Comparison of ENCODE assay signal across 8 cellular contexts in the genomic region with DNA sequence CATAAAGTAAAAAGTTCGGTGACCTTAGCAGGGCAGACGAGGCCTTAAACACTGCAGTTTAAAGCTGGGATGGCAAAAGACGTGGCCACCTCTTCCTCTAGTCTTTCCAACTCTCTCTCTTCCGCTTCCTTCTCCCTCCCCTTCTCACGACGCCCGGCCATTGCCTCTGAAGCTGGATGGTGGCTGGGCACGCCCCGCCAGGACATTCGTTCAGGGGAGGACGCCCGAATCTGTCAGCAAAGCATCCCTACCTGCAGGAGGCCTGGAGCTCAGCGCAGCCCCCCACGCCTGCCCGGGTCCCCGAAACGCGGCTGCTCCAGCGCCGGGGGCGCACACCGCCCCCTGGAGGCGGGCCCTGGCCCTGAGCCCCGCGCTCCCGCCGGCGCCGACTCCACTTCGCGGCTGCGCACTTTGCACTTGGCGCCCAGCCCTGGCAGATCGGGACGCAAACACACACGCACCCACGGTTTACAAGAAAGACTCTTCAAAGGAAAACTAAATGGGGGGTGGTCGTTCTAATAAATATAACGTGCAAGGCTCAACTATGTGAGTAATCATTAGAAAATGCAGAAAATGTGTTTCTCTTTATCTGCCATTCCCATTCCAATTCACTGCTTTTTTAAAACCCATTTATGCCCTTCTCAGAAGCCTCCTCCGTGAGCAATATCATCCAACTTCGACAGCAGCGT. TPM values are rescaled to one million over a fixed set of nuclear protein-coding genes. Genes with fewer than 3 reads are reported as not detected.
DNase-seq lines count a peak whose midpoint lies in the region; TF ChIP-seq lines count a peak whose summit lies in the region.

No MANE protein-coding gene starts in this region.

- CTCF ChIA-PET in Calu3 (lab: Charles Lee): no interaction called here

- H3K9me3 Mint-ChIP-seq in Calu3 (ENCODE audit: low read depth, unreplicated experiment): no peaks in the 10 kb centered on the region

- H3K9ac ChIP-seq in liver (ENCODE audit: low read depth in 1 of 2, low read length in 2 of 2): peak overlapping the region; percentile 38 to 50

- peak; percentile 65 for TF ChIP-seq CTCF in Calu3 (IDR thresholded peaks at IDR 0.05; ENCODE audit: unreplicated experiment)
- peak; percentile 60 for TF ChIP-seq CTCF in liver (IDR thresholded peaks at IDR 0.05; ENCODE audit: low read depth, low read length, missing input control)

- intact Hi-C loops in Calu3 (cut with micrococcal nuclease; ENCODE audit: unreplicated experiment): no loop called here

- H3K27me3 ChIP-seq in liver (ENCODE audit: control insufficient read depth in 4 of 4, insufficient read depth in 4 of 4, low read length in 3 of 4): no peaks in the 10 kb centered on the region

- H3K4me1 ChIP-seq in liver (ENCODE audit: control insufficient read depth in 4 of 4, insufficient read depth in 4 of 4, low read length in 3 of 4): peaks cover 0 to 13% (median 5%) of the 10 kb centered on the region in 4 donors

- BruUV-seq in Calu3 (replicated peaks; lab: Mats Ljungman, UMichigan): no TSS peak

- H3K27ac ChIP-seq in liver (ENCODE audit: low read depth in 1 of 2, low read length in 2 of 2): peak overlapping the region; percentile 9 to 36

- peaks cover 9% of the 10 kb centered on the region for H3K4me1 Mint-ChIP-seq in Calu3 (ENCODE audit: low read depth, unreplicated experiment)

- H3K9me3 ChIP-seq in liver (ENCODE audit: control insufficient read depth in 4 of 4, low read length in 3 of 4): peaks cover 0 to 2% (median 0%) of the 10 kb centered on the region in 4 donors

- H3K27ac Mint-ChIP-seq in Calu3 (ENCODE audit: unreplicated experiment): peak overlapping the region; percentile 69

- H3K36me3 Mint-ChIP-seq in Calu3 (ENCODE audit: insufficient read depth, unreplicated experiment): peaks cover 5% of the 10 kb centered on the region

- no peak for TF ChIP-seq RAD21 in liver (IDR thresholded peaks at IDR 0.05)

- DNase-seq in Calu3: peak; percentile 61
- peak; percentile 58 for DNase-seq in LHCN-M2 (ENCODE audit: low read depth)
- DNase-seq in activated CD4-positive, alpha-beta T cell treated with anti-CD3 and anti-CD28 coated beads, Interleukin-2, amount 50 U/mL, for 4 hours: peak; percentile 54 to 59
- DNase-seq in dermis microvascular lymphatic vessel endothelial cell (ENCODE audit: low read depth in 2 of 2): peak; percentile 17 to 41
- DNase-seq in stimulated activated CD4-positive, alpha-beta T cell treated with anti-CD3 and anti-CD28 coated beads, TNF-alpha, amount 100 ng/mL, for 1 hour (ENCODE audit: low read depth in 3 of 3, low spot score in 1 of 3): peak in 2 of 3 donors; percentile 25 to 72
- no peak for DNase-seq in ACHN
- DNase-seq in NCI-H510A (lab: John Stamatoyannopoulos, UW): no peak

- no peaks in the 10 kb centered on the region for H3K36me3 ChIP-seq in liver (ENCODE audit: control insufficient read depth in 4 of 4, insufficient read depth in 3 of 4, low read depth in 1 of 4, low read length in 3 of 4)

- peaks cover 35% of the 10 kb centered on the region for H3K27me3 Mint-ChIP-seq in Calu3 (ENCODE audit: unreplicated experiment)

- 15% methylated on average over 42 of the region's 42 CpGs for WGBS in liver

- H3K4me3 Mint-ChIP-seq in Calu3 (ENCODE audit: low read depth, unreplicated experiment): peak overlapping the region; percentile 75

- in situ Hi-C loops in ACHN (cut with HindIII; ENCODE audit: low pct_ligation_motif_present, low pct_unique_long_range_greater_than_20kb, low sequenced_read_pairs): no loop called here

- peak overlapping the region; percentile 62 to 89 (median 69) for H3K4me3 ChIP-seq in liver (ENCODE audit: low read depth in 1 of 3, low read length in 3 of 3)

TF ChIP-seq in liver, 16 proteins besides CTCF, POLR2A, EP300 and RAD21:
- TF ChIP-seq GABPA (IDR thresholded peaks at IDR 0.05 in 1 of 2, conservative IDR thresholded peaks at IDR 0.05 in 1 of 2) (no peak), JUND (IDR thresholded peaks at IDR 0.05) (no peak), HNF4G (IDR thresholded peaks at IDR 0.05) (no peak), FOXA2 (IDR thresholded peaks at IDR 0.05) (no peak), EGR1 (IDR thresholded peaks at IDR 0.05; ENCODE audit: low read depth in 2 of 2) (no peak), SP1 (IDR thresholded peaks at IDR 0.05) (no peak), TAF1 (conservative IDR thresholded peaks at IDR 0.05) (no peak)
- TF ChIP-seq, protein P1, sequence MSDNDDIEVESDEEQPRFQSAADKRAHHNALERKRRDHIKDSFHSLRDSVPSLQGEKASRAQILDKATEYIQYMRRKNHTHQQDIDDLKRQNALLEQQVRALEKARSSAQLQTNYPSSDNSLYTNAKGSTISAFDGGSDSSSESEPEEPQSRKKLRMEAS (IDR thresholded peaks at IDR 0.05): no peak
- TF ChIP-seq, protein P2, sequence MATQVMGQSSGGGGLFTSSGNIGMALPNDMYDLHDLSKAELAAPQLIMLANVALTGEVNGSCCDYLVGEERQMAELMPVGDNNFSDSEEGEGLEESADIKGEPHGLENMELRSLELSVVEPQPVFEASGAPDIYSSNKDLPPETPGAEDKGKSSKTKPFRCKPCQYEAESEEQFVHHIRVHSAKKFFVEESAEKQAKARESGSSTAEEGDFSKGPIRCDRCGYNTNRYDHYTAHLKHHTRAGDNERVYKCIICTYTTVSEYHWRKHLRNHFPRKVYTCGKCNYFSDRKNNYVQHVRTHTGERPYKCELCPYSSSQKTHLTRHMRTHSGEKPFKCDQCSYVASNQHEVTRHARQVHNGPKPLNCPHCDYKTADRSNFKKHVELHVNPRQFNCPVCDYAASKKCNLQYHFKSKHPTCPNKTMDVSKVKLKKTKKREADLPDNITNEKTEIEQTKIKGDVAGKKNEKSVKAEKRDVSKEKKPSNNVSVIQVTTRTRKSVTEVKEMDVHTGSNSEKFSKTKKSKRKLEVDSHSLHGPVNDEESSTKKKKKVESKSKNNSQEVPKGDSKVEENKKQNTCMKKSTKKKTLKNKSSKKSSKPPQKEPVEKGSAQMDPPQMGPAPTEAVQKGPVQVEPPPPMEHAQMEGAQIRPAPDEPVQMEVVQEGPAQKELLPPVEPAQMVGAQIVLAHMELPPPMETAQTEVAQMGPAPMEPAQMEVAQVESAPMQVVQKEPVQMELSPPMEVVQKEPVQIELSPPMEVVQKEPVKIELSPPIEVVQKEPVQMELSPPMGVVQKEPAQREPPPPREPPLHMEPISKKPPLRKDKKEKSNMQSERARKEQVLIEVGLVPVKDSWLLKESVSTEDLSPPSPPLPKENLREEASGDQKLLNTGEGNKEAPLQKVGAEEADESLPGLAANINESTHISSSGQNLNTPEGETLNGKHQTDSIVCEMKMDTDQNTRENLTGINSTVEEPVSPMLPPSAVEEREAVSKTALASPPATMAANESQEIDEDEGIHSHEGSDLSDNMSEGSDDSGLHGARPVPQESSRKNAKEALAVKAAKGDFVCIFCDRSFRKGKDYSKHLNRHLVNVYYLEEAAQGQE (IDR thresholded peaks at IDR 0.05): no peak

RNA-seq across cellular contexts. Expression of a gene that starts 54.7 kb away (rescaled TPM):
- total RNA-seq in Calu3 (2022) (12.3 and 16.5 TPM in 2 replicates), LHCN-M2 (2014; rRNA removed) (1.8 and 2.1 TPM in 2 replicates), dermis microvascular lymphatic vessel endothelial cell (2.8 and 5.3 TPM in 2 replicates), liver (under 1 TPM; 0.09 to 0.33 TPM)
- 1.1 TPM for polyA plus RNA-seq in LHCN-M2 (2012)
- under 1 TPM; 0.08 to 0.20 TPM for polyA plus RNA-seq in liver

Comparison
In these comparisons a context has a peak if more than half of its experiments do, and no peak if none do; other contexts are left out.
1. DNase-seq: peak in Calu3 (single experiment), LHCN-M2 (single experiment), activated CD4-positive, alpha-beta T cell treated with anti-CD3 and anti-CD28 coated beads, Interleukin-2, amount 50 U/mL, for 4 hours (2 of 2), dermis microvascular lymphatic vessel endothelial cell (2 of 2) and stimulated activated CD4-positive, alpha-beta T cell treated with anti-CD3 and anti-CD28 coated beads, TNF-alpha, amount 100 ng/mL, for 1 hour (2 of 3); none in ACHN (single experiment) and NCI-H510A (single experiment).